16 cellular contexts compared by ENCODE assay signal in genomic region chr3:195911041-195911945, GRCh38. TPM values are rescaled to one million over a fixed set of nuclear protein-coding genes. Genes with fewer than 3 reads are reported as not detected.
DNase-seq lines count a peak whose midpoint lies in the region; ATAC-seq, FAIRE-seq and TF ChIP-seq lines count a peak whose summit lies in the region.
"Had no signal": no experiment of that assay in that cellular context is flagged by ENCODE, and none has a peak within 500 bp of the region (broad histone marks: within the 10 kb centered on the region; RNA-seq: fewer than 3 reads in every experiment).

No MANE protein-coding gene starts in this region.

- peak; percentile 18 for DNase-seq in natural killer cell treated with Interleukin-12 subunit alpha and Interleukin-12 subunit beta and Interleukin-15 and Interleukin-18, amount 100 ng/mL, for 72 hours (ENCODE audit: low spot score)
- DNase-seq in natural killer cell (no peak), breast epithelium (ENCODE audit: low spot score in 2 of 2) (peak in 1 of 2 donors; percentile 34), mesenchymal stem cell (no peak), NCI-H1436 treated with DMSO at 0.1 percent for 48 hours (lab: John Stamatoyannopoulos, UW) (no peak), GM19239 (ENCODE audit: insufficient read length, low spot score) (no peak)
- no peak for DNase-seq in activated CD4-positive, alpha-beta T cell treated with anti-CD3 and anti-CD28 coated beads, Interleukin-2, amount 10 ng/mL, durations not matched to agents 7 days and 5 days
- DNase-seq: activated CD8-positive, alpha-beta memory T cell treated with anti-CD3 and anti-CD28 coated beads, Interleukin-2, amount 10 ng/mL, durations not matched to agents 7 days and 5 days; activated naive CD4-positive, alpha-beta T cell treated with anti-CD3 and anti-CD28 coated beads, Interleukin-2, amount 50 U/mL, for 16 hours; left ventricle myocardium superior; naive thymus-derived CD8-positive, alpha-beta T cell; NCI-H1105 treated with DMSO at 0.1 percent for 48 hours; NCI-H2227 treated with DMSO at 0.1 percent for 48 hours; stimulated activated naive CD8-positive, alpha-beta T cell treated with anti-CD3 and anti-CD28 coated beads, Interleukin-15, Interleukin-2, amounts not matched to agents 100 U/mL and 50 U/mL, for 24 hours had no signal

- no peak overlapping the region for H3K4me2 ChIP-seq in mesenchymal stem cell (ENCODE audit: low read length, poor library complexity, severe bottlenecking)

- H3K18ac ChIP-seq in mesenchymal stem cell (ENCODE audit: low read depth in 1 of 2, low read length in 2 of 2), result no peak overlapping the region

- H4K8ac ChIP-seq in mesenchymal stem cell (ENCODE audit: low read length), result no peak overlapping the region

- H2BK12ac ChIP-seq in mesenchymal stem cell (ENCODE audit: low read length in 2 of 2), result no peak overlapping the region

- H3K79me1 ChIP-seq in mesenchymal stem cell (replicated peaks; ENCODE audit: low read length, poor library complexity, severe bottlenecking), result peaks cover 17% of the 10 kb centered on the region

- peaks cover 24 to 27% of the 10 kb centered on the region in 2 donors for H3K4me1 Mint-ChIP-seq in natural killer cell treated with Interleukin-12 subunit alpha and Interleukin-12 subunit beta and Interleukin-15 and Interleukin-18, amount 100 ng/mL, for 72 hours (ENCODE audit: low read depth in 2 of 2)
- H3K4me1 Mint-ChIP-seq in natural killer cell, result peaks cover 27 to 31% of the 10 kb centered on the region in 2 donors
- H3K4me1 Mint-ChIP-seq in activated CD4-positive, alpha-beta T cell treated with anti-CD3 and anti-CD28 coated beads, Interleukin-2, amount 10 ng/mL, durations not matched to agents 7 days and 5 days, result peaks cover 15% of the 10 kb centered on the region

- H2BK5ac ChIP-seq in mesenchymal stem cell (ENCODE audit: low read depth, low read length, poor library complexity, severe bottlenecking), result no peak overlapping the region

- H2AK5ac ChIP-seq in mesenchymal stem cell (ENCODE audit: low read length, severe bottlenecking), result no peak overlapping the region

- TF ChIP-seq CTCF in natural killer cell (IDR thresholded peaks at IDR 0.05), result no peak
- no peak for TF ChIP-seq CTCF in breast epithelium (IDR thresholded peaks at IDR 0.05)

- peaks cover 0 to 1% of the 10 kb centered on the region in 2 donors for H3K27me3 Mint-ChIP-seq in natural killer cell treated with Interleukin-12 subunit alpha and Interleukin-12 subunit beta and Interleukin-15 and Interleukin-18, amount 100 ng/mL, for 72 hours
- peaks cover 1 to 5% of the 10 kb centered on the region in 2 donors for H3K27me3 Mint-ChIP-seq in natural killer cell (ENCODE audit: low read depth in 2 of 2)
- peaks cover 1% of the 10 kb centered on the region for H3K27me3 Mint-ChIP-seq in activated CD4-positive, alpha-beta T cell treated with anti-CD3 and anti-CD28 coated beads, Interleukin-2, amount 10 ng/mL, durations not matched to agents 7 days and 5 days

- H3K27me3 ChIP-seq in breast epithelium (no peaks in the 10 kb centered on the region), mesenchymal stem cell (ENCODE audit: control insufficient read depth in 1 of 2, insufficient read depth in 1 of 2, low read length in 2 of 2) (peaks cover 2 to 3% of the 10 kb centered on the region in 2 experiments)

- no peak overlapping the region for H3K14ac ChIP-seq in mesenchymal stem cell (ENCODE audit: low read length in 2 of 2)

- CTCF ChIA-PET in activated CD4-positive, alpha-beta T cell treated with anti-CD3 and anti-CD28 coated beads, Interleukin-2, amount 10 ng/mL, durations not matched to agents 7 days and 5 days (lab: Charles Lee), result interaction anchor here (0.6 to 1.9 kb wide), 9 partner anchors 10 to 106 kb away, joined by 3 to 12 read pairs (median 5); no protein-coding TSS in a partner anchor

- no peak overlapping the region for H3K27ac Mint-ChIP-seq in natural killer cell treated with Interleukin-12 subunit alpha and Interleukin-12 subunit beta and Interleukin-15 and Interleukin-18, amount 100 ng/mL, for 72 hours
- no peak overlapping the region for H3K27ac Mint-ChIP-seq in natural killer cell
- H3K27ac Mint-ChIP-seq in activated CD4-positive, alpha-beta T cell treated with anti-CD3 and anti-CD28 coated beads, Interleukin-2, amount 10 ng/mL, durations not matched to agents 7 days and 5 days, result no peak overlapping the region
- H3K27ac Mint-ChIP-seq: WTC11 had no signal

- H3K4me1 ChIP-seq in breast epithelium, result peaks cover 7 to 20% of the 10 kb centered on the region in 2 donors
- peaks cover 32% of the 10 kb centered on the region for H3K4me1 ChIP-seq in mesenchymal stem cell (ENCODE audit: control insufficient read depth, insufficient read depth, low read depth, low read length)

- no peak for ATAC-seq in natural killer cell treated with Interleukin-12 subunit alpha and Interleukin-12 subunit beta and Interleukin-15 and Interleukin-18, amount 100 ng/mL, for 72 hours
- ATAC-seq in natural killer cell, result no peak
- ATAC-seq in HG02798 (IDR thresholded peaks at IDR 0.05; ENCODE audit: poor library complexity, unreplicated experiment), result no peak
- ATAC-seq: activated CD8-positive, alpha-beta memory T cell treated with anti-CD3 and anti-CD28 coated beads, Interleukin-2, amount 10 ng/mL, durations not matched to agents 7 days and 5 days; left ventricle myocardium superior; naive thymus-derived CD8-positive, alpha-beta T cell; stimulated activated naive CD8-positive, alpha-beta T cell treated with anti-CD3 and anti-CD28 coated beads, Interleukin-15, Interleukin-2, amounts not matched to agents 100 U/mL and 50 U/mL, for 24 hours; WTC11 had no signal

- H2BK120ac ChIP-seq in mesenchymal stem cell (ENCODE audit: low read depth, low read length), result no peak overlapping the region

- POLR2A ChIA-PET in activated CD4-positive, alpha-beta T cell treated with anti-CD3 and anti-CD28 coated beads, Interleukin-2, amount 10 ng/mL, durations not matched to agents 7 days and 5 days (lab: Charles Lee), result no interaction called here

- no peak overlapping the region for H2BK15ac ChIP-seq in mesenchymal stem cell (ENCODE audit: low read depth, poor library complexity, severe bottlenecking)

- WGBS in mesenchymal stem cell, result 90% methylated on average over 13 of the region's 14 CpGs

- TF ChIP-seq POLR2A in breast epithelium (IDR thresholded peaks at IDR 0.05), result no peak

- H3K27ac ChIP-seq in breast epithelium (peak overlapping the region; percentile 83 to 90), mesenchymal stem cell (ENCODE audit: low read length, poor library complexity, severe bottlenecking) (no peak overlapping the region)

- no peaks in the 10 kb centered on the region for H3K9me3 Mint-ChIP-seq in natural killer cell treated with Interleukin-12 subunit alpha and Interleukin-12 subunit beta and Interleukin-15 and Interleukin-18, amount 100 ng/mL, for 72 hours
- no peaks in the 10 kb centered on the region for H3K9me3 Mint-ChIP-seq in natural killer cell
- no peaks in the 10 kb centered on the region for H3K9me3 Mint-ChIP-seq in activated CD4-positive, alpha-beta T cell treated with anti-CD3 and anti-CD28 coated beads, Interleukin-2, amount 10 ng/mL, durations not matched to agents 7 days and 5 days
- H3K9me3 Mint-ChIP-seq: naive thymus-derived CD8-positive, alpha-beta T cell; WTC11 had no signal

- H3K36me3 ChIP-seq in breast epithelium (no peaks in the 10 kb centered on the region), mesenchymal stem cell (ENCODE audit: control insufficient read depth in 1 of 2, insufficient read depth in 2 of 2, low read depth in 1 of 2, low read length in 2 of 2) (no peaks in the 10 kb centered on the region)

- intact Hi-C loops in natural killer cell (cut with micrococcal nuclease) (no loop called here), breast epithelium (cut with DNase I; ENCODE audit: low total_unique reads) (no loop called here)

- no peaks in the 10 kb centered on the region for H3K36me3 Mint-ChIP-seq in natural killer cell treated with Interleukin-12 subunit alpha and Interleukin-12 subunit beta and Interleukin-15 and Interleukin-18, amount 100 ng/mL, for 72 hours
- H3K36me3 Mint-ChIP-seq in natural killer cell, result no peaks in the 10 kb centered on the region
- H3K36me3 Mint-ChIP-seq in activated CD4-positive, alpha-beta T cell treated with anti-CD3 and anti-CD28 coated beads, Interleukin-2, amount 10 ng/mL, durations not matched to agents 7 days and 5 days (ENCODE audit: low read depth), result peaks cover 9% of the 10 kb centered on the region
- H3K36me3 Mint-ChIP-seq: naive thymus-derived CD8-positive, alpha-beta T cell; WTC11 had no signal

- H3K4me3 Mint-ChIP-seq in natural killer cell treated with Interleukin-12 subunit alpha and Interleukin-12 subunit beta and Interleukin-15 and Interleukin-18, amount 100 ng/mL, for 72 hours, result no peak overlapping the region
- no peak overlapping the region for H3K4me3 Mint-ChIP-seq in natural killer cell
- H3K4me3 Mint-ChIP-seq in activated CD4-positive, alpha-beta T cell treated with anti-CD3 and anti-CD28 coated beads, Interleukin-2, amount 10 ng/mL, durations not matched to agents 7 days and 5 days, result no peak overlapping the region

- H3K4me3 ChIP-seq in breast epithelium (no peak overlapping the region), mesenchymal stem cell (ENCODE audit: insufficient read depth in 1 of 2, low read depth in 1 of 2, low read length in 2 of 2) (no peak overlapping the region)

- H2AFZ ChIP-seq in mesenchymal stem cell (ENCODE audit: low read depth, low read length), result no peak overlapping the region

- peak overlapping the region; percentile 25 for H4K91ac ChIP-seq in mesenchymal stem cell (ENCODE audit: low read length)

- no peak overlapping the region for H3K23ac ChIP-seq in mesenchymal stem cell (ENCODE audit: low read length in 2 of 2)

- no peak overlapping the region for H3K4ac ChIP-seq in mesenchymal stem cell (ENCODE audit: low read depth in 1 of 2, low read length in 2 of 2)

- H3K9me3 ChIP-seq in breast epithelium, result no peaks in the 10 kb centered on the region
- H3K9me3 ChIP-seq in mesenchymal stem cell (ENCODE audit: control insufficient read depth, low read length), result no peaks in the 10 kb centered on the region

- no peak for FAIRE-seq in GM19239 (lab: Jason Lieb, UNC)

- H3K9ac ChIP-seq in mesenchymal stem cell (ENCODE audit: low read length), result no peak overlapping the region

RNA-seq across cellular contexts. Expression of gene TNK2, which starts 2.9 kb away (rescaled TPM):
- total RNA-seq in natural killer cell treated with Interleukin-12 subunit alpha and Interleukin-12 subunit beta and Interleukin-15 and Interleukin-18, amount 100 ng/mL, for 72 hours, result 100 to 1,000 TPM in 1 of 2 donors, 10 to 100 TPM in 1; 63.5 to 116 TPM
- 100 to 1,000 TPM; 169 to 207 (median 171) TPM for total RNA-seq in natural killer cell
- total RNA-seq in breast epithelium, result 10 to 100 TPM; 13.1 to 28.7 (median 24.9) TPM
- polyA plus RNA-seq in mesenchymal stem cell (2013, experiment 1 of 2), result 11.7 TPM
- 11.4 TPM for polyA plus RNA-seq in mesenchymal stem cell (2013, experiment 2 of 2)
- total RNA-seq in activated CD4-positive, alpha-beta T cell treated with anti-CD3 and anti-CD28 coated beads, Interleukin-2, amount 10 ng/mL, durations not matched to agents 7 days and 5 days, result 100 to 1,000 TPM; 121 to 136 TPM
